1 cellular context compared by ENCODE assay signal in the genomic region with DNA sequence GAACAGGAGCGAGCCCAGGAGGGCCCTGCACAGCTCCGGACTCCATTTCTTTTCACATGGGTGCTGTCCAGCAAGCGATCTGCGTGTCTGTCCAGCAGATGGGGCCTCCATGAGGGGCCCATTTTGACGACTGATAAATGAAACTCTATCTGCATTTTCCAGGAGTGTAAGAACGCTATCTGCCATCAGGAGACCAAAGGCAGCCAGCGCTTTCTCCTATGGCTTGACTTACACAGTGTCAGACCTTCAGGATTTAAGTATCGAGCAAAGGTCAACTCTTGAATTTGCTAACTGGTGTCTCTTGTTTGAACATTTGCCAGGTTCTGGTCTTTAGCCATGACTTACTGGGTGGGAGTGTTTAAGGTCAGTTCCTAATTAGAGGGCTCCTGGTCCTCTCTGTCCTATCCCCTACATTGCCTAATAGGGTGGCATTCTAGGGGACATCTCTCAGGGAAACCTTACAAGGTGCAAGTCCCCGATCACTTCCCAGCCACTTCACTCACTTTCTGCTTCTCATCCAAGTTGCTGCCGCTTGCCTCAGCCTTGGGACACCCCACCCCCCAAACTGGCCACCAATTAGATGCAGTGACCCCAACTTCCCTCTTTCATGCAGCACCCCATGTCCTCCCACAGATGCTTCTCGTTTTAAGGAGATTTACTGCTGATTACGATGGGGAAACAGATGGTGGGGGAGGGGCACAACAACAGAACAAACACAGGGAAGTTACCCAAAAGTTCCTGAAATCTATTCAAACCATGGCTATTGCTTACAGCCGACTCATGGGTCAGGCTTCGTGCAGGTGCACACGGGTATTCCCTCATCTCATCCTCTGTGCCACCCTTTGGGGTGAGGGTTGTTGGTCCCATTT.
TF ChIP-seq lines count a peak whose summit lies in the region.

No MANE protein-coding gene starts in this region.

TF ChIP-seq in K562, 482 proteins besides CTCF, POLR2A, EP300 and RAD21 (continued from another document and continues in another):
- peak; percentile 89 for TF ChIP-seq EHMT2 (IDR thresholded peaks at IDR 0.05)
- peak; percentile 64; the same call in 1 of the 2 replicates for TF ChIP-seq SPI1 (IDR thresholded peaks at IDR 0.05; ENCODE audit: borderline replicate concordance, low read depth, low read length)
- TF ChIP-seq ELF1 (tag; IDR thresholded peaks at IDR 0.05), result peak; percentile 53; the same call in 1 of the 2 replicates
- TF ChIP-seq CBX8 (IDR thresholded peaks at IDR 0.05; ENCODE audit: borderline replicate concordance, extremely low read depth, low read depth, low read length, poor library complexity, severe bottlenecking), result no peak
- TF ChIP-seq POLR3A (IDR thresholded peaks at IDR 0.05; ENCODE audit: borderline replicate concordance, extremely low read depth, insufficient read depth, insufficient read length), result no peak
- TF ChIP-seq, protein P1, sequence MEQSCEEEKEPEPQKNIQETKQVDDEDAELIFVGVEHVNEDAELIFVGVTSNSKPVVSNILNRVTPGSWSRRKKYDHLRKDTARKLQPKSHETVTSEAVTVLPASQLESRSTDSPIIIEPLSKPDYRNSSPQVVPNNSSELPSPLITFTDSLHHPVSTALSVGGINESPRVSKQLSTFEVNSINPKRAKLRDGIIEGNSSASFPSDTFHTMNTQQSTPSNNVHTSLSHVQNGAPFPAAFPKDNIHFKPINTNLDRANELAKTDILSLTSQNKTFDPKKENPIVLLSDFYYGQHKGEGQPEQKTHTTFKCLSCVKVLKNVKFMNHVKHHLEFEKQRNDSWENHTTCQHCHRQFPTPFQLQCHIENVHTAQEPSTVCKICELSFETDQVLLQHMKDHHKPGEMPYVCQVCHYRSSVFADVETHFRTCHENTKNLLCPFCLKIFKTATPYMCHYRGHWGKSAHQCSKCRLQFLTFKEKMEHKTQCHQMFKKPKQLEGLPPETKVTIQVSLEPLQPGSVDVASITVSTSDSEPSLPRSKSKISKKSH (CRISPR knock-in tag; IDR thresholded peaks at IDR 0.05), result 0 out of 2 replicates have a peak, but pooled peaks have one; percentile 32
- TF ChIP-seq SLC30A9 (CRISPR knock-in tag; IDR thresholded peaks at IDR 0.05), result no peak
- peak; percentile 8; the same call in 1 of the 2 replicates for TF ChIP-seq MAFF (IDR thresholded peaks at IDR 0.05; ENCODE audit: low read length)
- TF ChIP-seq, protein P2, sequence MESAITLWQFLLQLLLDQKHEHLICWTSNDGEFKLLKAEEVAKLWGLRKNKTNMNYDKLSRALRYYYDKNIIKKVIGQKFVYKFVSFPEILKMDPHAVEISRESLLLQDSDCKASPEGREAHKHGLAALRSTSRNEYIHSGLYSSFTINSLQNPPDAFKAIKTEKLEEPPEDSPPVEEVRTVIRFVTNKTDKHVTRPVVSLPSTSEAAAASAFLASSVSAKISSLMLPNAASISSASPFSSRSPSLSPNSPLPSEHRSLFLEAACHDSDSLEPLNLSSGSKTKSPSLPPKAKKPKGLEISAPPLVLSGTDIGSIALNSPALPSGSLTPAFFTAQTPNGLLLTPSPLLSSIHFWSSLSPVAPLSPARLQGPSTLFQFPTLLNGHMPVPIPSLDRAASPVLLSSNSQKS (CRISPR knock-in tag; IDR thresholded peaks at IDR 0.05), result 0 out of 2 replicates have a peak, but pooled peaks have one; percentile 14
- TF ChIP-seq SMAD3 (CRISPR knock-in tag; conservative IDR thresholded peaks at IDR 0.05), result peak; percentile 78
- TF ChIP-seq MXI1 (IDR thresholded peaks at IDR 0.05; ENCODE audit: low read depth, low read length), result no peak
- peak; percentile 95 for TF ChIP-seq NR2C2 (CRISPR knock-in tag; IDR thresholded peaks at IDR 0.05)
- peak; percentile 96 for TF ChIP-seq NR2C2 (tag; IDR thresholded peaks at IDR 0.05)
- TF ChIP-seq, protein P3, sequence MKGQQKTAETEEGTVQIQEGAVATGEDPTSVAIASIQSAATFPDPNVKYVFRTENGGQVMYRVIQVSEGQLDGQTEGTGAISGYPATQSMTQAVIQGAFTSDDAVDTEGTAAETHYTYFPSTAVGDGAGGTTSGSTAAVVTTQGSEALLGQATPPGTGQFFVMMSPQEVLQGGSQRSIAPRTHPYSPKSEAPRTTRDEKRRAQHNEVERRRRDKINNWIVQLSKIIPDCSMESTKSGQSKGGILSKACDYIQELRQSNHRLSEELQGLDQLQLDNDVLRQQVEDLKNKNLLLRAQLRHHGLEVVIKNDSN (CRISPR knock-in tag; IDR thresholded peaks at IDR 0.05), result no peak
- peak; percentile 72 for TF ChIP-seq TEAD4 (IDR thresholded peaks at IDR 0.05; ENCODE audit: low read length)
- no peak for TF ChIP-seq TEAD4 (CRISPR knock-in tag; IDR thresholded peaks at IDR 0.05; ENCODE audit: borderline replicate concordance)
- TF ChIP-seq MEF2D (tag; conservative IDR thresholded peaks at IDR 0.05; ENCODE audit: low read depth), result peak; percentile 79
- TF ChIP-seq ZSCAN32 (CRISPR knock-in tag; IDR thresholded peaks at IDR 0.05), result peak; percentile 90
- 0 out of 2 replicates have a peak, but pooled peaks have one; percentile 3 for TF ChIP-seq JUN (IDR thresholded peaks at IDR 0.05; ENCODE audit: borderline replicate concordance, low read depth, low read length)
- TF ChIP-seq JUN (CRISPR knock-in tag; IDR thresholded peaks at IDR 0.05; ENCODE audit: borderline replicate concordance), result peak; percentile 86; the same call in 1 of the 2 replicates
- no peak; the same call in none of the 2 replicates for TF ChIP-seq JUND (IDR thresholded peaks at IDR 0.05; ENCODE audit: borderline replicate concordance, low read depth, low read length)
- peak; percentile 31; the same call in 2 of the 3 replicates for TF ChIP-seq JUND (tag; IDR thresholded peaks at IDR 0.05; ENCODE audit: borderline replicate concordance, low read depth, low read length)
- TF ChIP-seq ZFP30 (CRISPR knock-in tag; IDR thresholded peaks at IDR 0.05; ENCODE audit: borderline replicate concordance), result no peak
- peak; percentile 62 for TF ChIP-seq BRD9 (IDR thresholded peaks at IDR 0.05; ENCODE audit: low read depth, partially characterized antibody)
- TF ChIP-seq DDX20 (tag; IDR thresholded peaks at IDR 0.05; ENCODE audit: low read depth), result no peak
- no peak for TF ChIP-seq KAT2B (IDR thresholded peaks at IDR 0.05; ENCODE audit: low read depth, low read length)
- no peak for TF ChIP-seq KHSRP (IDR thresholded peaks at IDR 0.05)
- TF ChIP-seq CCNT2 (IDR thresholded peaks at IDR 0.05; ENCODE audit: borderline replicate concordance, extremely low read depth, insufficient read length, low read depth, low read length), result peak; percentile 23
- TF ChIP-seq, protein P4, sequence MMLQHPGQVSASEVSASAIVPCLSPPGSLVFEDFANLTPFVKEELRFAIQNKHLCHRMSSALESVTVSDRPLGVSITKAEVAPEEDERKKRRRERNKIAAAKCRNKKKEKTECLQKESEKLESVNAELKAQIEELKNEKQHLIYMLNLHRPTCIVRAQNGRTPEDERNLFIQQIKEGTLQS (IDR thresholded peaks at IDR 0.05), result peak; percentile 79; the same call in 1 of the 2 replicates
- TF ChIP-seq, protein P4 (CRISPR knock-in tag; conservative IDR thresholded peaks at IDR 0.05), result no peak
- TF ChIP-seq ZBTB1 (CRISPR knock-in tag; IDR thresholded peaks at IDR 0.05; ENCODE audit: borderline replicate concordance, low read depth), result peak; percentile 61; the same call in 1 of the 2 replicates
- TF ChIP-seq ETV5 (CRISPR knock-in tag; IDR thresholded peaks at IDR 0.05; ENCODE audit: low read depth), result no peak; the same call in 1 of the 2 replicates
- TF ChIP-seq L3MBTL2 (IDR thresholded peaks at IDR 0.05), result no peak; the same call in none of the 2 replicates
- TF ChIP-seq YBX1 (IDR thresholded peaks at IDR 0.05), result no peak
- peak; percentile 86 for TF ChIP-seq FOXJ2 (tag; IDR thresholded peaks at IDR 0.05)
- TF ChIP-seq OTX1 (CRISPR knock-in tag; IDR thresholded peaks at IDR 0.05), result peak; percentile 92; the same call in 1 of the 2 replicates
- peak; percentile 70; the same call in 1 of the 2 replicates for TF ChIP-seq ZNF3 (CRISPR knock-in tag; IDR thresholded peaks at IDR 0.05)
- TF ChIP-seq, protein P5, sequence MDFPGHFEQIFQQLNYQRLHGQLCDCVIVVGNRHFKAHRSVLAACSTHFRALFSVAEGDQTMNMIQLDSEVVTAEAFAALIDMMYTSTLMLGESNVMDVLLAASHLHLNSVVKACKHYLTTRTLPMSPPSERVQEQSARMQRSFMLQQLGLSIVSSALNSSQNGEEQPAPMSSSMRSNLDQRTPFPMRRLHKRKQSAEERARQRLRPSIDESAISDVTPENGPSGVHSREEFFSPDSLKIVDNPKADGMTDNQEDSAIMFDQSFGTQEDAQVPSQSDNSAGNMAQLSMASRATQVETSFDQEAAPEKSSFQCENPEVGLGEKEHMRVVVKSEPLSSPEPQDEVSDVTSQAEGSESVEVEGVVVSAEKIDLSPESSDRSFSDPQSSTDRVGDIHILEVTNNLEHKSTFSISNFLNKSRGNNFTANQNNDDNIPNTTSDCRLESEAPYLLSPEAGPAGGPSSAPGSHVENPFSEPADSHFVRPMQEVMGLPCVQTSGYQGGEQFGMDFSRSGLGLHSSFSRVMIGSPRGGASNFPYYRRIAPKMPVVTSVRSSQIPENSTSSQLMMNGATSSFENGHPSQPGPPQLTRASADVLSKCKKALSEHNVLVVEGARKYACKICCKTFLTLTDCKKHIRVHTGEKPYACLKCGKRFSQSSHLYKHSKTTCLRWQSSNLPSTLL (IDR thresholded peaks at IDR 0.05), result no peak
- TF ChIP-seq BRCA1 (IDR thresholded peaks at IDR 0.05), result no peak
- TF ChIP-seq BRCA1 (CRISPR knock-in tag; IDR thresholded peaks at IDR 0.05), result no peak
- TF ChIP-seq GABPA (tag; conservative IDR thresholded peaks at IDR 0.05; ENCODE audit: low read depth), result peak; percentile 47; the same call in 1 of the 2 replicates
- peak; percentile 91; the same call in 1 of the 2 replicates for TF ChIP-seq SMARCE1 (IDR thresholded peaks at IDR 0.05)
- no peak for TF ChIP-seq IFI16 (CRISPR knock-in tag; IDR thresholded peaks at IDR 0.05)
- peak; percentile 85 to 94 for TF ChIP-seq TRIM24 (IDR thresholded peaks at IDR 0.05)
- no peak for TF ChIP-seq CBX2 (IDR thresholded peaks at IDR 0.05; ENCODE audit: insufficient read depth, low read length, poor library complexity, severe bottlenecking)
- TF ChIP-seq, protein P6, sequence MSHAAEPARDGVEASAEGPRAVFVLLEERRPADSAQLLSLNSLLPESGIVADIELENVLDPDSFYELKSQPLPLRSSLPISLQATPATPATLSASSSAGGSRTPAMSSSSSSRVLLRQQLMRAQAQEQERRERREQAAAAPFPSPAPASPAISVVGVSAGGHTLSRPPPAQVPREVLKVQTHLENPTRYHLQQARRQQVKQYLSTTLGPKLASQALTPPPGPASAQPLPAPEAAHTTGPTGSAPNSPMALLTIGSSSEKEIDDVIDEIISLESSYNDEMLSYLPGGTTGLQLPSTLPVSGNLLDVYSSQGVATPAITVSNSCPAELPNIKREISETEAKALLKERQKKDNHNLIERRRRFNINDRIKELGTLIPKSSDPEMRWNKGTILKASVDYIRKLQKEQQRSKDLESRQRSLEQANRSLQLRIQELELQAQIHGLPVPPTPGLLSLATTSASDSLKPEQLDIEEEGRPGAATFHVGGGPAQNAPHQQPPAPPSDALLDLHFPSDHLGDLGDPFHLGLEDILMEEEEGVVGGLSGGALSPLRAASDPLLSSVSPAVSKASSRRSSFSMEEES (CRISPR knock-in tag; IDR thresholded peaks at IDR 0.05), result no peak
- TF ChIP-seq MTA3 (IDR thresholded peaks at IDR 0.05; ENCODE audit: borderline replicate concordance), result peak; percentile 84; the same call in 1 of the 2 replicates
- TF ChIP-seq EP400 (IDR thresholded peaks at IDR 0.05), result peak; percentile 58; the same call in 1 of the 2 replicates
- TF ChIP-seq CEBPG (CRISPR knock-in tag; IDR thresholded peaks at IDR 0.05), result peak; percentile 100
- TF ChIP-seq CEBPG (tag; conservative IDR thresholded peaks at IDR 0.05 in 1 of 2, IDR thresholded peaks at IDR 0.05 in 1 of 2), result peak; percentile 94 to 99
- TF ChIP-seq, protein P7, sequence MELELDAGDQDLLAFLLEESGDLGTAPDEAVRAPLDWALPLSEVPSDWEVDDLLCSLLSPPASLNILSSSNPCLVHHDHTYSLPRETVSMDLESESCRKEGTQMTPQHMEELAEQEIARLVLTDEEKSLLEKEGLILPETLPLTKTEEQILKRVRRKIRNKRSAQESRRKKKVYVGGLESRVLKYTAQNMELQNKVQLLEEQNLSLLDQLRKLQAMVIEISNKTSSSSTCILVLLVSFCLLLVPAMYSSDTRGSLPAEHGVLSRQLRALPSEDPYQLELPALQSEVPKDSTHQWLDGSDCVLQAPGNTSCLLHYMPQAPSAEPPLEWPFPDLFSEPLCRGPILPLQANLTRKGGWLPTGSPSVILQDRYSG (tag; conservative IDR thresholded peaks at IDR 0.05; ENCODE audit: low read depth), result peak; percentile 81; the same call in 1 of the 2 replicates
- no peak for TF ChIP-seq ZNF121 (CRISPR knock-in tag; conservative IDR thresholded peaks at IDR 0.05)
- TF ChIP-seq SNRNP70 (optimal IDR thresholded peaks at IDR 0.05; ENCODE audit: low read depth, low read length), result no peak
- no peak for TF ChIP-seq NELFE (IDR thresholded peaks at IDR 0.05; ENCODE audit: insufficient read depth, insufficient read length)
- peak in 1 of 2 experiments; percentile 23; a peak in 1 of 4 replicates for TF ChIP-seq KDM1A (IDR thresholded peaks at IDR 0.05)
- TF ChIP-seq RNF2 (IDR thresholded peaks at IDR 0.05), result peak; percentile 100; the same call in 1 of the 2 replicates
- TF ChIP-seq POU5F1 (IDR thresholded peaks at IDR 0.05; ENCODE audit: borderline replicate concordance, low read depth, low read length, partially characterized antibody), result no peak
- no peak for TF ChIP-seq ZNF232 (CRISPR knock-in tag; IDR thresholded peaks at IDR 0.05)
- no peak for TF ChIP-seq TRIM28 (IDR thresholded peaks at IDR 0.05)
- no peak for TF ChIP-seq CBX5 (IDR thresholded peaks at IDR 0.05; ENCODE audit: borderline replicate concordance, low read depth)
- TF ChIP-seq TARDBP (IDR thresholded peaks at IDR 0.05), result peak; percentile 65; the same call in 1 of the 2 replicates
- no peak for TF ChIP-seq GABPB2 (CRISPR knock-in tag; conservative IDR thresholded peaks at IDR 0.05)
- TF ChIP-seq ZNF239 (CRISPR knock-in tag; IDR thresholded peaks at IDR 0.05), result peak; percentile 71
- peak; percentile 57; the same call in 1 of the 2 replicates for TF ChIP-seq TOE1 (IDR thresholded peaks at IDR 0.05; ENCODE audit: borderline replicate concordance)
- TF ChIP-seq TOE1 (CRISPR knock-in tag; IDR thresholded peaks at IDR 0.05; ENCODE audit: borderline replicate concordance, low read depth), result peak; percentile 58; the same call in 1 of the 2 replicates
- peak; percentile 98 for TF ChIP-seq ZNF584 (CRISPR knock-in tag; IDR thresholded peaks at IDR 0.05; ENCODE audit: low read depth)
- no peak for TF ChIP-seq PPARD (CRISPR knock-in tag; IDR thresholded peaks at IDR 0.05)
- TF ChIP-seq ZNF165 (CRISPR knock-in tag; IDR thresholded peaks at IDR 0.05; ENCODE audit: borderline replicate concordance), result 0 out of 2 replicates have a peak, but pooled peaks have one; percentile 6
- peak; percentile 77; the same call in 1 of the 2 replicates for TF ChIP-seq ZEB2 (IDR thresholded peaks at IDR 0.05)
- no peak for TF ChIP-seq CREB1 (IDR thresholded peaks at IDR 0.05)
- 0 out of 2 replicates have a peak, but pooled peaks have one; percentile 37 for TF ChIP-seq CREB1 (CRISPR knock-in tag; IDR thresholded peaks at IDR 0.05)
- TF ChIP-seq CHD2 (IDR thresholded peaks at IDR 0.05; ENCODE audit: low read depth, low read length), result no peak; the same call in 1 of the 2 replicates
- peak; percentile 84 for TF ChIP-seq KLF16 (IDR thresholded peaks at IDR 0.05)
